Comparison of ENCODE assay signal across 14 cellular contexts in the genomic region with DNA sequence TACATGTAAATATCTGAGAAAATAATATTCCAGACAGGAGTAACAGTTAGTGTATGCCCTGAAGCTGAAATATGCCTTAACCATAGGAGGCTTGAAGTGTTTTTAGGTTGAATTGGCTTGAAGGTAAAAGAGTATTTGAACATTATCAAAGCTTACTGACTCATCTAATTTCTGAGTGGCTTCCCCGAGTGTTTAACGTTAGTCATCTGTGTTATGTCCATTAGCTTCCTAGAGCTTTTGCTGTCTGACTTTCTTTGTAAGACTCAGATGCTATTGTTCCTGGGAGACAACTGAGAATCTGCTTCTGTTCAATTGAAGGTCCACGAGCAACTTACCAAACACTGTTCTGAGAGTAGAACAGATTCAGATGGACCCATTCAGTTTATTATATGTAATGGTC.
DNase-seq lines count a peak whose midpoint lies in the region; ATAC-seq, FAIRE-seq and TF ChIP-seq lines count a peak whose summit lies in the region.
"Had no signal": no experiment of that assay in that cellular context is flagged by ENCODE, and none has a peak within 500 bp of the region (broad histone marks: within the 10 kb centered on the region; RNA-seq: fewer than 3 reads in every experiment).

No MANE protein-coding gene starts in this region.

- intact Hi-C loops in mammary epithelial cell (cut with micrococcal nuclease): no loop called here
- intact Hi-C loops in HepG2 (cut with micrococcal nuclease; ENCODE audit: unreplicated experiment): no loop called here
- intact Hi-C loops in CD4-positive, alpha-beta T cell (cut with DNase I, micrococcal nuclease): no loop called here

- ATAC-seq in HepG2: no peak
- ATAC-seq in CD4-positive, alpha-beta T cell (ENCODE audit: poor library complexity): no peak
- ATAC-seq: naive thymus-derived CD8-positive, alpha-beta T cell had no signal

- CTCF ChIA-PET in mammary epithelial cell (lab: Charles Lee; ENCODE audit: low non-redundant PET): interaction anchor here (0.7 kb wide), 1 partner anchor 51 kb away, joined by 4 read pairs; no protein-coding TSS in a partner anchor
- CTCF ChIA-PET in HepG2 (lab: Yijun Ruan, JAX; ENCODE audit: low intra/inter-chr PET ratio, low total read pairs): no interaction called here
- CTCF ChIA-PET in CD4-positive, alpha-beta T cell (lab: Charles Lee): no interaction called here

- H3K36me3 Mint-ChIP-seq in CD4-positive, alpha-beta T cell (ENCODE audit: low read depth): no peaks in the 10 kb centered on the region
- H3K36me3 Mint-ChIP-seq: naive thymus-derived CD8-positive, alpha-beta T cell had no signal

- H4K20me1 ChIP-seq in mammary epithelial cell (ENCODE audit: insufficient read depth, low read length) (no peaks in the 10 kb centered on the region), HepG2 (ENCODE audit: insufficient read depth, low read length) (no peaks in the 10 kb centered on the region)

- DNase-seq in AG08396 (ENCODE audit: low spot score) (peak; percentile 23), HS-27A (ENCODE audit: low read depth) (peak; percentile 70), mammary epithelial cell (peak; percentile 65), HepG2 (ENCODE audit: low spot score) (peak; percentile 31), BE2C (no peak), T-helper 9 cell (no peak)
- no peak for DNase-seq in CD4-positive, alpha-beta T cell
- no peak for DNase-seq in NK-92 treated with Interleukin-12 subunit alpha and Interleukin-12 subunit beta, amount 100 ng/mL, for 24 hours (lab: John Stamatoyannopoulos, UW)
- DNase-seq: activated CD8-positive, alpha-beta memory T cell treated with anti-CD3 and anti-CD28 coated beads, Interleukin-2, amount 50 U/mL, for 4 hours; adrenal gland; GOT3; naive thymus-derived CD8-positive, alpha-beta T cell; NCI-H2081 treated with DMSO at 0.1 percent for 48 hours had no signal

- H3K9ac ChIP-seq in mammary epithelial cell (ENCODE audit: insufficient read depth, low read length) (no peak overlapping the region), HepG2 (ENCODE audit: insufficient read depth, low read depth, low read length) (no peak overlapping the region)

- H3K4me3 ChIP-seq in mammary epithelial cell (replicated peaks in 1 of 3; ENCODE audit: insufficient read depth in 1 of 3, low read depth in 2 of 3, low read length in 3 of 3) (no peak overlapping the region), HepG2 (replicated peaks in 1 of 3; ENCODE audit: insufficient read depth in 1 of 3, low read depth in 2 of 3, low read length in 3 of 3) (no peak overlapping the region), BE2C (ENCODE audit: low read depth, low read length) (no peak overlapping the region)
- H3K4me3 ChIP-seq: adrenal gland, skin epidermis had no signal

- no peaks in the 10 kb centered on the region for H3K4me1 Mint-ChIP-seq in CD4-positive, alpha-beta T cell (ENCODE audit: low read depth)
- H3K4me1 Mint-ChIP-seq: naive thymus-derived CD8-positive, alpha-beta T cell had no signal

- H3K36me3 ChIP-seq in mammary epithelial cell (ENCODE audit: insufficient read depth, low read length) (no peaks in the 10 kb centered on the region), HepG2 (replicated peaks in 1 of 2; ENCODE audit: control insufficient read depth in 1 of 2, insufficient read depth in 2 of 2, low read length in 2 of 2) (no peaks in the 10 kb centered on the region), BE2C (no peaks in the 10 kb centered on the region)
- H3K36me3 ChIP-seq: adrenal gland had no signal

- TF ChIP-seq EP300 in HepG2 (IDR thresholded peaks at IDR 0.05; ENCODE audit: low read depth in 2 of 2, low read length in 2 of 2): no peak
- TF ChIP-seq EP300 in HepG2 (CRISPR knock-in tag; IDR thresholded peaks at IDR 0.05; ENCODE audit: borderline replicate concordance): no peak

- H3K27ac ChIP-seq in mammary epithelial cell (ENCODE audit: insufficient read depth, low read depth, low read length): peak overlapping the region; percentile 49
- H3K27ac ChIP-seq in HepG2 (ENCODE audit: extremely low read length, insufficient read depth, low read length): no peak overlapping the region
- H3K27ac ChIP-seq in CD4-positive, alpha-beta T cell (ENCODE audit: low read depth, low read length): no peak overlapping the region

- 21% methylated on average over 3 of the region's 3 CpGs for WGBS in mammary epithelial cell (ENCODE audit: low coverage, missing lambda C conversion rate)
- WGBS in HepG2 (ENCODE audit: low lambda C conversion rate): 11% methylated on average over 3 of the region's 3 CpGs

- TF ChIP-seq POLR2A in HepG2 (IDR thresholded peaks at IDR 0.05; ENCODE audit: insufficient read depth in 1 of 2, low read depth in 2 of 2, low read length in 2 of 2): no peak

- in situ Hi-C loops in mammary epithelial cell (cut with MboI; ENCODE audit: low sequenced_read_pairs in 2 of 2) (no loop called here), HepG2 (cut with HindIII; ENCODE audit: extremely low pct_ligation_motif_present, low pct_unique_long_range_greater_than_20kb) (no loop called here)

- H3K4me3 Mint-ChIP-seq in CD4-positive, alpha-beta T cell: no peak overlapping the region
- H3K4me3 Mint-ChIP-seq: naive thymus-derived CD8-positive, alpha-beta T cell had no signal

- H3K27me3 Mint-ChIP-seq in CD4-positive, alpha-beta T cell: peaks cover 8% of the 10 kb centered on the region

- FAIRE-seq in HepG2 (lab: Jason Lieb, UNC): no peak

- no peak for TF ChIP-seq RAD21 in HepG2 (CRISPR knock-in tag; IDR thresholded peaks at IDR 0.05)

- BruUV-seq in mammary epithelial cell (replicated peaks; lab: Mats Ljungman, UMichigan) (no TSS peak), HepG2 (replicated peaks; lab: Mats Ljungman, UMichigan) (no TSS peak)

- no peak overlapping the region for H3K27ac Mint-ChIP-seq in CD4-positive, alpha-beta T cell
- H3K27ac Mint-ChIP-seq: naive thymus-derived CD8-positive, alpha-beta T cell had no signal

- no peak overlapping the region for H3K4me2 ChIP-seq in mammary epithelial cell (ENCODE audit: insufficient read depth, low read depth, low read length)
- H3K4me2 ChIP-seq in HepG2 (ENCODE audit: low read depth, low read length): no peak overlapping the region

- H3K9me3 Mint-ChIP-seq in CD4-positive, alpha-beta T cell: no peaks in the 10 kb centered on the region

- dilution Hi-C loops in mammary epithelial cell (cut with HindIII; ENCODE audit: low sequenced_read_pairs): no loop called here

- peak overlapping the region; percentile 51 for H2AFZ ChIP-seq in mammary epithelial cell (ENCODE audit: low read depth, low read length)
- no peak overlapping the region for H2AFZ ChIP-seq in HepG2 (ENCODE audit: low read length)

- TF ChIP-seq CTCF in mammary epithelial cell (conservative IDR thresholded peaks at IDR 0.05 in 1 of 2, IDR thresholded peaks at IDR 0.05 in 1 of 2; ENCODE audit: extremely low read depth in 1 of 2, insufficient read depth in 1 of 2, low read depth in 1 of 2, low read length in 2 of 2) (no peak), HepG2 (CRISPR knock-in tag; IDR thresholded peaks at IDR 0.05) (no peak), BE2C (IDR thresholded peaks at IDR 0.05; ENCODE audit: low read depth, low read length) (no peak)
- no peak for TF ChIP-seq CTCF in CD4-positive, alpha-beta T cell (IDR thresholded peaks at IDR 0.05)

- H3K27me3 ChIP-seq in mammary epithelial cell (ENCODE audit: insufficient read depth, low read length): no peaks in the 10 kb centered on the region
- no peaks in the 10 kb centered on the region for H3K27me3 ChIP-seq in HepG2 (ENCODE audit: control insufficient read depth in 1 of 2, insufficient read depth in 2 of 2, low read length in 2 of 2)
- no peaks in the 10 kb centered on the region for H3K27me3 ChIP-seq in BE2C
- H3K27me3 ChIP-seq in CD4-positive, alpha-beta T cell (ENCODE audit: control insufficient read depth, insufficient read depth, low read length): no peaks in the 10 kb centered on the region
- H3K27me3 ChIP-seq: adrenal gland had no signal

- H3K4me1 ChIP-seq in mammary epithelial cell (ENCODE audit: insufficient read depth, low read length) (peaks cover 27% of the 10 kb centered on the region), HepG2 (ENCODE audit: insufficient read depth, low read length) (no peaks in the 10 kb centered on the region), BE2C (no peaks in the 10 kb centered on the region)

- H3K79me2 ChIP-seq in mammary epithelial cell (ENCODE audit: insufficient read depth, low read length) (no peaks in the 10 kb centered on the region), HepG2 (ENCODE audit: insufficient read depth, low read length) (no peaks in the 10 kb centered on the region)

- POLR2A ChIA-PET in HepG2 (lab: Yijun Ruan, JAX): no interaction called here
- POLR2A ChIA-PET in CD4-positive, alpha-beta T cell (lab: Charles Lee): no interaction called here

- no peaks in the 10 kb centered on the region for H3K9me3 ChIP-seq in mammary epithelial cell (replicated peaks; ENCODE audit: insufficient read depth, low read length)
- H3K9me3 ChIP-seq in HepG2 (ENCODE audit: low read length): no peaks in the 10 kb centered on the region
- H3K9me3 ChIP-seq in BE2C: no peaks in the 10 kb centered on the region
- no peaks in the 10 kb centered on the region for H3K9me3 ChIP-seq in CD4-positive, alpha-beta T cell (ENCODE audit: control insufficient read depth, low read length)

TF ChIP-seq in HepG2, 621 proteins besides CTCF, POLR2A, EP300 and RAD21:
- TF ChIP-seq ZNF530 (CRISPR knock-in tag; IDR thresholded peaks at IDR 0.05; ENCODE audit: low read depth) (no peak), NFKBIZ (CRISPR knock-in tag; IDR thresholded peaks at IDR 0.05) (no peak), JUND (CRISPR knock-in tag; IDR thresholded peaks at IDR 0.05) (no peak), KAT8 (CRISPR knock-in tag; IDR thresholded peaks at IDR 0.05) (no peak)
- TF ChIP-seq, protein P1, sequence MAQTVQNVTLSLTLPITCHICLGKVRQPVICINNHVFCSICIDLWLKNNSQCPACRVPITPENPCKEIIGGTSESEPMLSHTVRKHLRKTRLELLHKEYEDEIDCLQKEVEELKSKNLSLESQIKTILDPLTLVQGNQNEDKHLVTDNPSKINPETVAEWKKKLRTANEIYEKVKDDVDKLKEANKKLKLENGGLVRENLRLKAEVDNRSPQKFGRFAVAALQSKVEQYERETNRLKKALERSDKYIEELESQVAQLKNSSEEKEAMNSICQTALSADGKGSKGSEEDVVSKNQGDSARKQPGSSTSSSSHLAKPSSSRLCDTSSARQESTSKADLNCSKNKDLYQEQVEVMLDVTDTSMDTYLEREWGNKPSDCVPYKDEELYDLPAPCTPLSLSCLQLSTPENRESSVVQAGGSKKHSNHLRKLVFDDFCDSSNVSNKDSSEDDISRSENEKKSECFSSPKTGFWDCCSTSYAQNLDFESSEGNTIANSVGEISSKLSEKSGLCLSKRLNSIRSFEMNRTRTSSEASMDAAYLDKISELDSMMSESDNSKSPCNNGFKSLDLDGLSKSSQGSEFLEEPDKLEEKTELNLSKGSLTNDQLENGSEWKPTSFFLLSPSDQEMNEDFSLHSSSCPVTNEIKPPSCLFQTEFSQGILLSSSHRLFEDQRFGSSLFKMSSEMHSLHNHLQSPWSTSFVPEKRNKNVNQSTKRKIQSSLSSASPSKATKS (CRISPR knock-in tag; IDR thresholded peaks at IDR 0.05): no peak

Comparison
In these comparisons a context has a peak if more than half of its experiments do, and no peak if none do; other contexts are left out.
1. DNase-seq: peak in AG08396 (single experiment), HS-27A (single experiment), mammary epithelial cell (single experiment) and HepG2 (single experiment); none in BE2C (single experiment), T-helper 9 cell (single experiment), CD4-positive, alpha-beta T cell (0 of 10) and NK-92 treated with Interleukin-12 subunit alpha and Interleukin-12 subunit beta, amount 100 ng/mL, for 24 hours (single experiment).